In the genomic region with DNA sequence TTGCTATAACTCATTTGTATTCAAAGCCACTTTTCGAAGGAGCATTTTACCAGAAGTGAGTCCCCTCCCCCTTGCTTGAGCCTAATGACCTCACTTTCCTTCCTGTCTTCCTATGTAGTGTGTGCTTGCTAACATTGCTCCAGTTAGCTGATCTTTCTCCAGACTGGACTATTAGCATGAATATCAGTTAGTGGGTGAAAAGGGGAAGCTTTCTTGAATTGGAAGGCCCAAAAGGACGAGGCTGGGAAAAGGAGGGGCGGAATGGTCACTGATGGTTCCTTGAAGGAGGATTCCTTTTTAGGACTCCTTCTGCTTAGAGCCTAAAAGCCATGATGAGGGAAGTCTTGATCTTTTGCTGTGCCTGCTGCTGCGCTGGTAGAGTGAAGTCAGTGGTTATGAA, we compare ENCODE assay signal across 9 cellular contexts. TPM values are rescaled to one million over a fixed set of nuclear protein-coding genes. Genes with fewer than 3 reads are reported as not detected.
DNase-seq lines count a peak whose midpoint lies in the region; ATAC-seq and TF ChIP-seq lines count a peak whose summit lies in the region.
"Had no signal": no experiment of that assay in that cellular context is flagged by ENCODE, and none has a peak within 500 bp of the region (broad histone marks: within the 10 kb centered on the region; RNA-seq: fewer than 3 reads in every experiment).

No MANE protein-coding gene starts in this region.

- peak; percentile 45 for ATAC-seq in activated naive CD8-positive, alpha-beta T cell treated with anti-CD3 and anti-CD28 coated beads, Interleukin-2, amount 10 ng/mL, durations not matched to agents 7 days and 5 days (ENCODE audit: low read depth)
- ATAC-seq in activated naive CD8-positive, alpha-beta T cell treated with anti-CD3 and anti-CD28 coated beads, Interleukin-2, amount 50 U/mL, for 24 hours: no peak
- peak in 1 of 2 donors; percentile 75 for ATAC-seq in upper lobe of left lung (ENCODE audit: low FRiP score in 2 of 2)
- ATAC-seq in omental fat pad (ENCODE audit: low FRiP score): no peak
- ATAC-seq in GM18909 (IDR thresholded peaks at IDR 0.05; ENCODE audit: poor library complexity, unreplicated experiment): no peak

- H3K27me3 ChIP-seq in upper lobe of left lung: no peaks in the 10 kb centered on the region

- H3K9me3 Mint-ChIP-seq in activated naive CD8-positive, alpha-beta T cell treated with anti-CD3 and anti-CD28 coated beads, Interleukin-2, amount 10 ng/mL, durations not matched to agents 7 days and 5 days: no peaks in the 10 kb centered on the region
- H3K9me3 Mint-ChIP-seq in activated naive CD8-positive, alpha-beta T cell treated with anti-CD3 and anti-CD28 coated beads, Interleukin-2, amount 50 U/mL, for 24 hours: no peaks in the 10 kb centered on the region
- H3K9me3 Mint-ChIP-seq in chondrocyte (ENCODE audit: low read depth): no peaks in the 10 kb centered on the region

- 53 to 65% methylated on average over 4 of the region's 4 CpGs for WGBS in mesodermal cell (ENCODE audit: insufficient coverage in 2 of 2), 2 experiments
- WGBS in upper lobe of left lung, 2 donors: 37 to 53% methylated on average over 4 of the region's 4 CpGs

- H3K4me1 ChIP-seq in mesodermal cell (ENCODE audit: control insufficient read depth, insufficient read depth, low read length, poor library complexity, severe bottlenecking) (peaks cover 22% of the 10 kb centered on the region), upper lobe of left lung (peaks cover 39 to 54% (median 42%) of the 10 kb centered on the region in 4 donors)

- DNase-seq in activated naive CD8-positive, alpha-beta T cell treated with anti-CD3 and anti-CD28 coated beads, Interleukin-2, amount 10 ng/mL, durations not matched to agents 7 days and 5 days: no peak
- no peak for DNase-seq in activated naive CD8-positive, alpha-beta T cell treated with anti-CD3 and anti-CD28 coated beads, Interleukin-2, amount 50 U/mL, for 24 hours
- DNase-seq in chondrocyte (ENCODE audit: low spot score) (no peak), upper lobe of left lung (no peak), omental fat pad (ENCODE audit: low spot score) (no peak), LoVo (ENCODE audit: low spot score) (no peak)
- DNase-seq: NCI-H524 had no signal

- H3K27ac ChIP-seq in mesodermal cell (ENCODE audit: low read depth, low read length, severe bottlenecking) (peak overlapping the region; percentile 88), upper lobe of left lung (peak overlapping the region; percentile 48 to 81 (median 64))

- TF ChIP-seq CTCF in chondrocyte (IDR thresholded peaks at IDR 0.05) (no peak), upper lobe of left lung (IDR thresholded peaks at IDR 0.05) (no peak), omental fat pad (IDR thresholded peaks at IDR 0.05) (no peak)

- peaks cover 54% of the 10 kb centered on the region for H3K36me3 ChIP-seq in mesodermal cell (ENCODE audit: control insufficient read depth, insufficient read depth, low read length)
- peaks cover 0 to 59% (median 17%) of the 10 kb centered on the region in 4 donors for H3K36me3 ChIP-seq in upper lobe of left lung

- H3K9me3 ChIP-seq in mesodermal cell (ENCODE audit: control insufficient read depth, low read length): no peaks in the 10 kb centered on the region
- H3K9me3 ChIP-seq in upper lobe of left lung: no peaks in the 10 kb centered on the region

- TF ChIP-seq EP300 in upper lobe of left lung (IDR thresholded peaks at IDR 0.05): peak in 1 of 4 donors; percentile 10

- H3K27me3 Mint-ChIP-seq in activated naive CD8-positive, alpha-beta T cell treated with anti-CD3 and anti-CD28 coated beads, Interleukin-2, amount 10 ng/mL, durations not matched to agents 7 days and 5 days: no peaks in the 10 kb centered on the region
- H3K27me3 Mint-ChIP-seq in activated naive CD8-positive, alpha-beta T cell treated with anti-CD3 and anti-CD28 coated beads, Interleukin-2, amount 50 U/mL, for 24 hours: no peaks in the 10 kb centered on the region
- no peaks in the 10 kb centered on the region for H3K27me3 Mint-ChIP-seq in chondrocyte (ENCODE audit: low read depth)

- POLR2A ChIA-PET in activated naive CD8-positive, alpha-beta T cell treated with anti-CD3 and anti-CD28 coated beads, Interleukin-2, amount 10 ng/mL, durations not matched to agents 7 days and 5 days (lab: Charles Lee): interaction anchor here (1.1 kb wide), 1 partner anchor 64 kb away, joined by 3 read pairs; no protein-coding TSS in a partner anchor

- peak overlapping the region; percentile 2 for H3K4me3 Mint-ChIP-seq in activated naive CD8-positive, alpha-beta T cell treated with anti-CD3 and anti-CD28 coated beads, Interleukin-2, amount 10 ng/mL, durations not matched to agents 7 days and 5 days
- H3K4me3 Mint-ChIP-seq in activated naive CD8-positive, alpha-beta T cell treated with anti-CD3 and anti-CD28 coated beads, Interleukin-2, amount 50 U/mL, for 24 hours: no peak overlapping the region
- H3K4me3 Mint-ChIP-seq in chondrocyte (ENCODE audit: unreplicated experiment): no peak overlapping the region

- H3K4me1 Mint-ChIP-seq in activated naive CD8-positive, alpha-beta T cell treated with anti-CD3 and anti-CD28 coated beads, Interleukin-2, amount 10 ng/mL, durations not matched to agents 7 days and 5 days: peaks cover 17% of the 10 kb centered on the region
- H3K4me1 Mint-ChIP-seq in activated naive CD8-positive, alpha-beta T cell treated with anti-CD3 and anti-CD28 coated beads, Interleukin-2, amount 50 U/mL, for 24 hours: peaks cover 15% of the 10 kb centered on the region
- H3K4me1 Mint-ChIP-seq in chondrocyte (ENCODE audit: low read depth): peaks cover 20% of the 10 kb centered on the region

- H3K4me3 ChIP-seq in mesodermal cell (ENCODE audit: extremely low read depth, insufficient read depth, low read length, poor library complexity, severe bottlenecking) (no peak overlapping the region), upper lobe of left lung (no peak overlapping the region)

- no peak for TF ChIP-seq POLR2A in upper lobe of left lung (IDR thresholded peaks at IDR 0.05)

- H3K27ac Mint-ChIP-seq in activated naive CD8-positive, alpha-beta T cell treated with anti-CD3 and anti-CD28 coated beads, Interleukin-2, amount 10 ng/mL, durations not matched to agents 7 days and 5 days: peak overlapping the region; percentile 26
- H3K27ac Mint-ChIP-seq in activated naive CD8-positive, alpha-beta T cell treated with anti-CD3 and anti-CD28 coated beads, Interleukin-2, amount 50 U/mL, for 24 hours: no peak overlapping the region
- peak overlapping the region; percentile 19 for H3K27ac Mint-ChIP-seq in chondrocyte (ENCODE audit: unreplicated experiment)

- H3K36me3 Mint-ChIP-seq in activated naive CD8-positive, alpha-beta T cell treated with anti-CD3 and anti-CD28 coated beads, Interleukin-2, amount 10 ng/mL, durations not matched to agents 7 days and 5 days: peaks cover 9% of the 10 kb centered on the region
- H3K36me3 Mint-ChIP-seq in activated naive CD8-positive, alpha-beta T cell treated with anti-CD3 and anti-CD28 coated beads, Interleukin-2, amount 50 U/mL, for 24 hours (ENCODE audit: low read depth): peaks cover 16% of the 10 kb centered on the region
- H3K36me3 Mint-ChIP-seq in chondrocyte (ENCODE audit: low read depth): peaks cover 14% of the 10 kb centered on the region

RNA-seq across cellular contexts. Expression of a gene that starts 11.9 kb away (rescaled TPM):
- 10 to 100 TPM; 49.0 to 51.2 TPM for total RNA-seq in activated naive CD8-positive, alpha-beta T cell treated with anti-CD3 and anti-CD28 coated beads, Interleukin-2, amount 10 ng/mL, durations not matched to agents 7 days and 5 days
- total RNA-seq in chondrocyte (35.8 to 38.2 TPM (median 37.7 TPM) in 3 replicates), upper lobe of left lung (100 to 1,000 TPM in 1 of 6 donors, 10 to 100 TPM in 5; 55.1 to 116 (median 60.4) TPM), omental fat pad (10 to 100 TPM; 47.0 to 89.8 (median 53.7) TPM)
- 44.3 TPM for polyA plus RNA-seq in mesodermal cell (2013, experiment 1 of 2)
- 34.5 TPM for polyA plus RNA-seq in mesodermal cell (2013, experiment 2 of 2)

RNA-seq across cellular contexts. Expression of a gene that starts 33.5 kb away (rescaled TPM):
- total RNA-seq in activated naive CD8-positive, alpha-beta T cell treated with anti-CD3 and anti-CD28 coated beads, Interleukin-2, amount 10 ng/mL, durations not matched to agents 7 days and 5 days: 10 to 100 TPM; 19.3 to 24.8 TPM
- total RNA-seq in chondrocyte (17.3 to 19.3 TPM (median 18.3 TPM) in 3 replicates), upper lobe of left lung (10 to 100 TPM in 5 of 6 donors, 1 to 10 TPM in 1; 6.3 to 17.5 (median 13.5) TPM), omental fat pad (10 to 100 TPM in 2 of 4 donors, 1 to 10 TPM in 2; 8.5 to 12.0 (median 10.1) TPM)
- 21.8 TPM for polyA plus RNA-seq in mesodermal cell (2013, experiment 1 of 2)
- 19.8 TPM for polyA plus RNA-seq in mesodermal cell (2013, experiment 2 of 2)
